ENCODE assay signal across 10 cellular contexts in the genomic region with DNA sequence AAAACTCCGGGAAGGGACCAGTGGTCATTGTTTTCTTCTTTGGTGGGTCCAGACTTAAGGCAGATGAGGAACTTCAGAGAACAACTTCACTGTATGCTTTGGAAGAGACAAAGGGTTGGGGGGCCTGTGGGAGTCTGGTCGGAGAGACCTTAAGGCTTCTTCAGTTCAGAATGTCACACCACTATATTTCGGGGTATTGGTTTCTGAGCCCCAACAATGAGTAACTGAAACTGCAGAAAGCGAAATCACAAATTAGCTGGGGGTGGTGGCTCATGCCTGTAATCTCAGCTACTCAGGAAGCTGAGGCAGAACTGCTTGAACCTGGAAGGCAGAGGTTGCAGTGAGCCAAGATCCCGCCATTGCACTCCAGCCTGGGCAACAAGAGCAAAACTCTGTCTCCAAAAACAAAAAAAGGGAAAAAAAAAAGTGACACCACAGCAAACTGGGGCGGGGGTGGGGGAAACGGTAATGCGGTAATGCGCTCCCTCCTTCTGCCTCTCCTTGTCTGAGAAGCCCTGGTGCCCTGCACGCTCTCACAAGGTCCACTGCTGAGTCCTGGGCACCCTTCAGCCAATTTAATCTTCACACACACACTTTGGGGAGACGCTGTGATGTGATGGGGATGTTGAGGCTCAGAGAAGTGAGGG. TPM values are rescaled to one million over a fixed set of nuclear protein-coding genes. Genes with fewer than 3 reads are reported as not detected.
DNase-seq lines count a peak whose midpoint lies in the region; ATAC-seq and TF ChIP-seq lines count a peak whose summit lies in the region.
"Had no signal": no experiment of that assay in that cellular context is flagged by ENCODE, and none has a peak within 500 bp of the region (broad histone marks: within the 10 kb centered on the region; RNA-seq: fewer than 3 reads in every experiment).

No MANE protein-coding gene starts in this region.

- peaks cover 12% of the 10 kb centered on the region for H3K4me1 Mint-ChIP-seq in T-helper 1 cell treated with Interleukin-12 subunit alpha and Interleukin-12 subunit beta and Interleukin-4 antibody, amounts not matched to agents 30 μg/mL and 1 μg/mL, for 36 hours (ENCODE audit: low read depth)
- peaks cover 40% of the 10 kb centered on the region for H3K4me1 Mint-ChIP-seq in endothelial cell (ENCODE audit: unreplicated experiment)

- H3K4me1 ChIP-seq in spleen = peaks cover 19 to 62% (median 53%) of the 10 kb centered on the region in 6 donors

- H3K27me3 ChIP-seq in spleen (replicated peaks in 1 of 7) (peaks cover 0 to 37% (median 6%) of the 10 kb centered on the region in 7 donors), brain microvascular endothelial cell (replicated peaks) (no peaks in the 10 kb centered on the region)

- H3K9me3 ChIP-seq in spleen = no peaks in the 10 kb centered on the region

- TF ChIP-seq CTCF in endothelial cell (IDR thresholded peaks at IDR 0.05; ENCODE audit: unreplicated experiment) = no peak
- TF ChIP-seq CTCF in spleen (IDR thresholded peaks at IDR 0.05 in 8 of 11, conservative IDR thresholded peaks at IDR 0.05 in 3 of 11) = no peak
- no peak for TF ChIP-seq CTCF in brain microvascular endothelial cell (IDR thresholded peaks at IDR 0.05; ENCODE audit: low read depth, low read length, missing control alignments)

- H3K27me3 Mint-ChIP-seq in T-helper 1 cell treated with Interleukin-12 subunit alpha and Interleukin-12 subunit beta and Interleukin-4 antibody, amounts not matched to agents 30 μg/mL and 1 μg/mL, for 36 hours (ENCODE audit: low read depth) = peaks cover 24% of the 10 kb centered on the region
- peaks cover 7% of the 10 kb centered on the region for H3K27me3 Mint-ChIP-seq in endothelial cell (ENCODE audit: unreplicated experiment)

- no peaks in the 10 kb centered on the region for H3K9me3 Mint-ChIP-seq in T-helper 1 cell treated with Interleukin-12 subunit alpha and Interleukin-12 subunit beta and Interleukin-4 antibody, amounts not matched to agents 30 μg/mL and 1 μg/mL, for 36 hours
- no peaks in the 10 kb centered on the region for H3K9me3 Mint-ChIP-seq in endothelial cell (ENCODE audit: unreplicated experiment)

- peak; percentile 41 for ATAC-seq in HG03280 (IDR thresholded peaks at IDR 0.05; ENCODE audit: unreplicated experiment)

- in situ Hi-C loops in brain microvascular endothelial cell (cut with HindIII; ENCODE audit: low pct_ligation_motif_present, low sequenced_read_pairs) = no loop called here

- peak overlapping the region; percentile 30 for H3K4me3 Mint-ChIP-seq in T-helper 1 cell treated with Interleukin-12 subunit alpha and Interleukin-12 subunit beta and Interleukin-4 antibody, amounts not matched to agents 30 μg/mL and 1 μg/mL, for 36 hours
- H3K4me3 Mint-ChIP-seq in endothelial cell (ENCODE audit: unreplicated experiment) = no peak overlapping the region

- peaks cover 0 to 17% (median 0%) of the 10 kb centered on the region in 6 donors for H3K36me3 ChIP-seq in spleen
- H3K36me3 ChIP-seq in brain microvascular endothelial cell (replicated peaks) = no peaks in the 10 kb centered on the region

- H3K27ac ChIP-seq in spleen (peak overlapping the region in 5 of 8 donors; percentile 20 to 91 (median 54)), brain microvascular endothelial cell (no peak overlapping the region)

- DNase-seq in T-helper 1 cell (no peak), endothelial cell (ENCODE audit: low spot score) (no peak), spleen (no peak), brain microvascular endothelial cell (no peak), HUDEP-2 (lab: John Stamatoyannopoulos, UW; ENCODE audit: unreplicated experiment in 76 of 76) (no peak), GM19240 (ENCODE audit: insufficient read length, low spot score) (no peak)

- WGBS in spleen, 5 donors = 39 to 43% (median 43%) methylated on average over 11 of the region's 11 CpGs

- TF ChIP-seq POLR2A in spleen (IDR thresholded peaks at IDR 0.05) = no peak

- no peak overlapping the region for H3K27ac Mint-ChIP-seq in T-helper 1 cell treated with Interleukin-12 subunit alpha and Interleukin-12 subunit beta and Interleukin-4 antibody, amounts not matched to agents 30 μg/mL and 1 μg/mL, for 36 hours
- H3K27ac Mint-ChIP-seq in endothelial cell (ENCODE audit: unreplicated experiment) = peak overlapping the region; percentile 71

- peak overlapping the region in 1 of 8 donors; percentile 43 for H3K4me3 ChIP-seq in spleen
- H3K4me3 ChIP-seq in brain microvascular endothelial cell (ENCODE audit: low read depth, low read length) = no peak overlapping the region

- intact Hi-C loops in spleen (cut with DNase I; ENCODE audit: low total_unique reads) = no loop called here

- H3K36me3 Mint-ChIP-seq in T-helper 1 cell treated with Interleukin-12 subunit alpha and Interleukin-12 subunit beta and Interleukin-4 antibody, amounts not matched to agents 30 μg/mL and 1 μg/mL, for 36 hours (ENCODE audit: low read depth) = no peaks in the 10 kb centered on the region
- H3K36me3 Mint-ChIP-seq in endothelial cell (ENCODE audit: low read depth, unreplicated experiment) = peaks cover 4% of the 10 kb centered on the region

RNA-seq across cellular contexts. Expression of a gene that starts 2.2 kb away (rescaled TPM):
- total RNA-seq in endothelial cell (ENCODE audit: unreplicated experiment) (not detected), spleen (100 to 1,000 TPM in 1 of 7 donors, 10 to 100 TPM in 6; 23.9 to 139 (median 50.7) TPM)
- 10 to 100 TPM; 61.6 to 84.5 (median 73.5) TPM for polyA plus RNA-seq in spleen

RNA-seq across cellular contexts. Expression of a gene that starts 7.7 kb away (rescaled TPM):
- 52.9 TPM for total RNA-seq in endothelial cell (ENCODE audit: unreplicated experiment)
- 10 to 100 TPM; 19.9 to 83.0 (median 69.4) TPM for total RNA-seq in spleen
- 100 to 1,000 TPM in 1 of 3 donors, 10 to 100 TPM in 2; 84.3 to 127 (median 98.9) TPM for polyA plus RNA-seq in spleen

RNA-seq across cellular contexts. Expression of a gene that starts 8.7 kb away (rescaled TPM):
- 563 TPM for total RNA-seq in endothelial cell (ENCODE audit: unreplicated experiment)
- 100 to 1,000 TPM in 1 of 7 donors, 10 to 100 TPM in 6; 54.2 to 120 (median 81.0) TPM for total RNA-seq in spleen
- polyA plus RNA-seq in spleen = 10 to 100 TPM in 1 of 3 donors, 1 to 10 TPM in 2; 4.8 to 10.3 (median 5.9) TPM

RNA-seq across cellular contexts. Expression of a gene that starts 54.0 kb away (rescaled TPM):
- total RNA-seq in endothelial cell (ENCODE audit: unreplicated experiment) = not detected
- not detected for total RNA-seq in spleen
- polyA plus RNA-seq in spleen = not detected
- total RNA-seq: aorta, left ventricle myocardium superior had no signal
- polyA plus RNA-seq: aorta had no signal

Comparison
In these comparisons a context has a peak if more than half of its experiments do, and no peak if none do; other contexts are left out.
1. RNA of a gene that starts 2.2 kb away (total RNA-seq): 23.9 to 139 TPM in spleen; not detected in endothelial cell (single experiment); every median in the first group is over 10 times any median in the second.